ENCODE assay signal across 8 cellular contexts in the genomic region with DNA sequence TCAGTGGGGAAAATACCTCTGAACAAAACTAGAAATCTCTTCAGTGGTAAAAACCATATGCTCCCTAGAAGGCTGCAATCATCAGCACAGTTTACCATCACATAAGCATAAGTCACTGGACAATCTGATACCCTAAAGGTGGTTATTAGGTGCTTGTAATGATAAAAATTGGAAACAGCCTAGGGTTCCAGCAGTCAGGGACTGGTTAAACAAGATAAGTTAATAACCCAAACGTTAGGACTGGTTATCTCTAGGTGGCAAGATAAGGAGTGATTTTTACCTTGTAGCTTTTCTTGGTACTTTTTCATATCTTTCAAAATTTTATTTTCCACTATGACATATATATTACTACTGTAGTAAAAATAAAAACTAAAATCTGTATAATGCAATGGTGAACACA. TPM values are rescaled to one million over a fixed set of nuclear protein-coding genes. Genes with fewer than 3 reads are reported as not detected.
"Had no signal": no experiment of that assay in that cellular context is flagged by ENCODE, and none has a peak within 500 bp of the region (broad histone marks: within the 10 kb centered on the region; RNA-seq: fewer than 3 reads in every experiment).

No MANE protein-coding gene starts in this region.

- H2AFZ ChIP-seq: GM23338 had no signal

- H3K4me3 ChIP-seq: GM23338 had no signal

- FAIRE-seq: H1, H54, HTR-8/SVneo had no signal

- ATAC-seq: GM23338 had no signal

- H3K4me2 ChIP-seq: GM23338 had no signal

- DNase-seq: H9, HCEC 1CT had no signal

RNA-seq across cellular contexts. Expression of a gene that starts 45.4 kb away (rescaled TPM):
- total RNA-seq: GM23338, H1, H9, HT-29 had no signal
- polyA plus RNA-seq: GM23338, IgD-negative memory B cell had no signal
